ENCODE assay signal across 1 cellular context in genomic region chr1:116521186-116521585, GRCh38.
TF ChIP-seq lines count a peak whose summit lies in the region.

No MANE protein-coding gene starts in this region.

TF ChIP-seq in IMR-90, 13 proteins besides CTCF, POLR2A, EP300 and RAD21 (continued from another document):
- TF ChIP-seq MAFK (IDR thresholded peaks at IDR 0.05; ENCODE audit: low read depth, low read length) = no peak
